1 cellular context compared by ENCODE assay signal in genomic region chr15:96978937-96979473, GRCh38.
TF ChIP-seq lines count a peak whose summit lies in the region.

No MANE protein-coding gene starts in this region.

TF ChIP-seq in GM23338, 12 proteins besides CTCF, POLR2A, EP300 and RAD21 (continued from another document):
- TF ChIP-seq, protein P1, sequence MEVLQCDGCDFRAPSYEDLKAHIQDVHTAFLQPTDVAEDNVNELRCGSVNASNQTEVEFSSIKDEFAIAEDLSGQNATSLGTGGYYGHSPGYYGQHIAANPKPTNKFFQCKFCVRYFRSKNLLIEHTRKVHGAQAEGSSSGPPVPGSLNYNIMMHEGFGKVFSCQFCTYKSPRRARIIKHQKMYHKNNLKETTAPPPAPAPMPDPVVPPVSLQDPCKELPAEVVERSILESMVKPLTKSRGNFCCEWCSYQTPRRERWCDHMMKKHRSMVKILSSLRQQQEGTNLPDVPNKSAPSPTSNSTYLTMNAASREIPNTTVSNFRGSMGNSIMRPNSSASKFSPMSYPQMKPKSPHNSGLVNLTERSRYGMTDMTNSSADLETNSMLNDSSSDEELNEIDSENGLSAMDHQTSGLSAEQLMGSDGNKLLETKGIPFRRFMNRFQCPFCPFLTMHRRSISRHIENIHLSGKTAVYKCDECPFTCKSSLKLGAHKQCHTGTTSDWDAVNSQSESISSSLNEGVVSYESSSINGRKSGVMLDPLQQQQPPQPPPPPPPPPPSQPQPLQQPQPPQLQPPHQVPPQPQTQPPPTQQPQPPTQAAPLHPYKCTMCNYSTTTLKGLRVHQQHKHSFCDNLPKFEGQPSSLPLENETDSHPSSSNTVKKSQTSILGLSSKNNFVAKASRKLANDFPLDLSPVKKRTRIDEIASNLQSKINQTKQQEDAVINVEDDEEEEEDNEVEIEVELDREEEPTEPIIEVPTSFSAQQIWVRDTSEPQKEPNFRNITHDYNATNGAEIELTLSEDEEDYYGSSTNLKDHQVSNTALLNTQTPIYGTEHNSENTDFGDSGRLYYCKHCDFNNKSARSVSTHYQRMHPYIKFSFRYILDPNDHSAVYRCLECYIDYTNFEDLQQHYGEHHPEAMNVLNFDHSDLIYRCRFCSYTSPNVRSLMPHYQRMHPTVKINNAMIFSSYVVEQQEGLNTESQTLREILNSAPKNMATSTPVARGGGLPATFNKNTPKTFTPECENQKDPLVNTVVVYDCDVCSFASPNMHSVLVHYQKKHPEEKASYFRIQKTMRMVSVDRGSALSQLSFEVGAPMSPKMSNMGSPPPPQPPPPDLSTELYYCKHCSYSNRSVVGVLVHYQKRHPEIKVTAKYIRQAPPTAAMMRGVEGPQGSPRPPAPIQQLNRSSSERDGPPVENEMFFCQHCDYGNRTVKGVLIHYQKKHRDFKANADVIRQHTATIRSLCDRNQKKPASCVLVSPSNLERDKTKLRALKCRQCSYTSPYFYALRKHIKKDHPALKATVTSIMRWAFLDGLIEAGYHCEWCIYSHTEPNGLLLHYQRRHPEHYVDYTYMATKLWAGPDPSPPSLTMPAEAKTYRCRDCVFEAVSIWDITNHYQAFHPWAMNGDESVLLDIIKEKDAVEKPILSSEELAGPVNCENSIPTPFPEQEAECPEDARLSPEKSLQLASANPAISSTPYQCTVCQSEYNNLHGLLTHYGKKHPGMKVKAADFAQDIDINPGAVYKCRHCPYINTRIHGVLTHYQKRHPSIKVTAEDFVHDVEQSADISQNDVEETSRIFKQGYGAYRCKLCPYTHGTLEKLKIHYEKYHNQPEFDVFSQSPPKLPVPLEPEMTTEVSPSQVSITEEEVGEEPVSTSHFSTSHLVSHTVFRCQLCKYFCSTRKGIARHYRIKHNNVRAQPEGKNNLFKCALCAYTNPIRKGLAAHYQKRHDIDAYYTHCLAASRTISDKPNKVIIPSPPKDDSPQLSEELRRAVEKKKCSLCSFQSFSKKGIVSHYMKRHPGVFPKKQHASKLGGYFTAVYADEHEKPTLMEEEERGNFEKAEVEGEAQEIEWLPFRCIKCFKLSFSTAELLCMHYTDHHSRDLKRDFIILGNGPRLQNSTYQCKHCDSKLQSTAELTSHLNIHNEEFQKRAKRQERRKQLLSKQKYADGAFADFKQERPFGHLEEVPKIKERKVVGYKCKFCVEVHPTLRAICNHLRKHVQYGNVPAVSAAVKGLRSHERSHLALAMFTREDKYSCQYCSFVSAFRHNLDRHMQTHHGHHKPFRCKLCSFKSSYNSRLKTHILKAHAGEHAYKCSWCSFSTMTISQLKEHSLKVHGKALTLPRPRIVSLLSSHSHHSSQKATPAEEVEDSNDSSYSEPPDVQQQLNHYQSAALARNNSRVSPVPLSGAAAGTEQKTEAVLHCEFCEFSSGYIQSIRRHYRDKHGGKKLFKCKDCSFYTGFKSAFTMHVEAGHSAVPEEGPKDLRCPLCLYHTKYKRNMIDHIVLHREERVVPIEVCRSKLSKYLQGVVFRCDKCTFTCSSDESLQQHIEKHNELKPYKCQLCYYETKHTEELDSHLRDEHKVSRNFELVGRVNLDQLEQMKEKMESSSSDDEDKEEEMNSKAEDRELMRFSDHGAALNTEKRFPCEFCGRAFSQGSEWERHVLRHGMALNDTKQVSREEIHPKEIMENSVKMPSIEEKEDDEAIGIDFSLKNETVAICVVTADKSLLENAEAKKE (CRISPR knock-in tag; IDR thresholded peaks at IDR 0.05): no peak
- TF ChIP-seq ZNF114 (CRISPR knock-in tag; IDR thresholded peaks at IDR 0.05): no peak
- no peak for TF ChIP-seq ZNF331 (CRISPR knock-in tag; IDR thresholded peaks at IDR 0.05; ENCODE audit: low read depth)
- no peak for TF ChIP-seq EZH2 (IDR thresholded peaks at IDR 0.05; ENCODE audit: low read depth, unreplicated experiment)
- TF ChIP-seq EZH2phosphoT487 (IDR thresholded peaks at IDR 0.05; ENCODE audit: unreplicated experiment): no peak
